Comparison of ENCODE assay signal across 1 cellular context in the genomic region with DNA sequence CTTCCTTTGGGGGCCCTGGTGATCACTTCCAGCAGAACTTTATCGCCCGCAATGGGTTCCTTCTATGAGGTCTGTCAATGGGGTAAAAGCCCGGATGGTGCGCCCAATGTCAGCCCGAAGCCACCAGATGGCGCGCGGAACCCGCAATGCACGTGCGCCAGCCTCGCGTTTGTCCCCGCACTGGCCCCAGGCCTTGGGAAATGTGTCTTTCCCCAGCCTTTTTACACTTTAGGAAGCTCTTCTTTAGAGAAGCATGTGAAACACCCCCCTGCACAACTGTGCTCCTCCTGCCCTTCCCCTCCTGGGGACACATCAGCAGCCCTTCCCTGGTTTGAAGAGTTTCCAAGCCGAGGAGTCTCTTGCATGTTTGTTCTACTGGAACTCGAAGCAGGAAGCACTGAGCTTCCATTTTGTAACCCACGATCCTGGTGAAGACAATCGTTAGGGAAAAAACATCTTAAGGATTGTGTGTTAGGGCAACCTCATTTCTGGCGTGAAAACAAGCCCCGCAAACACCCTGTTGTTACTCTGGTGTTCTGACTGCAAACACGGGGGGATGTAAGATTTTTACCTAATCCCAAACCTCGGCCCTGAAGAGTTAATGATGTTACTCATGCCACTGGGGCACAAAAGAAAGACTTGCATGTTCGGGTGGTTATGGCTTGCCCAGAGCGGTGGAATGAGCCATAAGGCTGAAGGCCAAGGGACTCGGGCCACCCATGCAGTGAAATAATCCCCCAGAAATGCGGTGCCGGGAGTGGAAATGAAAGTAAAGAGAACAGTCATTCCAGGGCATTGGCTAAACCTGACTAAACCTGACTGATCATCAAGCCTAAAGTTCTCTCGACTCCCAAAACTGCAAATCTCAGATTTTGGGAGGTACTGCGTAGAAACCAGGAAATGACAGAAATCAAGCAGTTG.
TF ChIP-seq lines count a peak whose summit lies in the region.

No MANE protein-coding gene starts in this region.

TF ChIP-seq in HepG2, 621 proteins besides CTCF, POLR2A, EP300 and RAD21 (continued from another document and continues in another):
- TF ChIP-seq, protein P1, sequence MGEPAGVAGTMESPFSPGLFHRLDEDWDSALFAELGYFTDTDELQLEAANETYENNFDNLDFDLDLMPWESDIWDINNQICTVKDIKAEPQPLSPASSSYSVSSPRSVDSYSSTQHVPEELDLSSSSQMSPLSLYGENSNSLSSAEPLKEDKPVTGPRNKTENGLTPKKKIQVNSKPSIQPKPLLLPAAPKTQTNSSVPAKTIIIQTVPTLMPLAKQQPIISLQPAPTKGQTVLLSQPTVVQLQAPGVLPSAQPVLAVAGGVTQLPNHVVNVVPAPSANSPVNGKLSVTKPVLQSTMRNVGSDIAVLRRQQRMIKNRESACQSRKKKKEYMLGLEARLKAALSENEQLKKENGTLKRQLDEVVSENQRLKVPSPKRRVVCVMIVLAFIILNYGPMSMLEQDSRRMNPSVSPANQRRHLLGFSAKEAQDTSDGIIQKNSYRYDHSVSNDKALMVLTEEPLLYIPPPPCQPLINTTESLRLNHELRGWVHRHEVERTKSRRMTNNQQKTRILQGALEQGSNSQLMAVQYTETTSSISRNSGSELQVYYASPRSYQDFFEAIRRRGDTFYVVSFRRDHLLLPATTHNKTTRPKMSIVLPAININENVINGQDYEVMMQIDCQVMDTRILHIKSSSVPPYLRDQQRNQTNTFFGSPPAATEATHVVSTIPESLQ (CRISPR knock-in tag; conservative IDR thresholded peaks at IDR 0.05): no peak
- TF ChIP-seq, protein P2, sequence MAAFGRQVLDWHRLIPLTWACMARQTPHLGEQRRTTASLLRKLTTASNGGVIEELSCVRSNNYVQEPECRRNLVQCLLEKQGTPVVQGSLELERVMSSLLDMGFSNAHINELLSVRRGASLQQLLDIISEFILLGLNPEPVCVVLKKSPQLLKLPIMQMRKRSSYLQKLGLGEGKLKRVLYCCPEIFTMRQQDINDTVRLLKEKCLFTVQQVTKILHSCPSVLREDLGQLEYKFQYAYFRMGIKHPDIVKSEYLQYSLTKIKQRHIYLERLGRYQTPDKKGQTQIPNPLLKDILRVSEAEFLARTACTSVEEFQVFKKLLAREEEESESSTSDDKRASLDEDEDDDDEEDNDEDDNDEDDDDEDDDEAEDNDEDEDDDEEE (CRISPR knock-in tag; IDR thresholded peaks at IDR 0.05): no peak
- TF ChIP-seq SMAD1 (CRISPR knock-in tag; IDR thresholded peaks at IDR 0.05; ENCODE audit: borderline replicate concordance, low read depth): no peak
- TF ChIP-seq MED13 (CRISPR knock-in tag; IDR thresholded peaks at IDR 0.05): no peak
- TF ChIP-seq MAFF (IDR thresholded peaks at IDR 0.05; ENCODE audit: low read depth, low read length): no peak
- no peak for TF ChIP-seq PPARG (CRISPR knock-in tag; conservative IDR thresholded peaks at IDR 0.05)
- TF ChIP-seq ZNF891 (CRISPR knock-in tag; IDR thresholded peaks at IDR 0.05): no peak
- no peak for TF ChIP-seq THYN1 (CRISPR knock-in tag; IDR thresholded peaks at IDR 0.05; ENCODE audit: borderline replicate concordance, low read depth)
- TF ChIP-seq, protein P3, sequence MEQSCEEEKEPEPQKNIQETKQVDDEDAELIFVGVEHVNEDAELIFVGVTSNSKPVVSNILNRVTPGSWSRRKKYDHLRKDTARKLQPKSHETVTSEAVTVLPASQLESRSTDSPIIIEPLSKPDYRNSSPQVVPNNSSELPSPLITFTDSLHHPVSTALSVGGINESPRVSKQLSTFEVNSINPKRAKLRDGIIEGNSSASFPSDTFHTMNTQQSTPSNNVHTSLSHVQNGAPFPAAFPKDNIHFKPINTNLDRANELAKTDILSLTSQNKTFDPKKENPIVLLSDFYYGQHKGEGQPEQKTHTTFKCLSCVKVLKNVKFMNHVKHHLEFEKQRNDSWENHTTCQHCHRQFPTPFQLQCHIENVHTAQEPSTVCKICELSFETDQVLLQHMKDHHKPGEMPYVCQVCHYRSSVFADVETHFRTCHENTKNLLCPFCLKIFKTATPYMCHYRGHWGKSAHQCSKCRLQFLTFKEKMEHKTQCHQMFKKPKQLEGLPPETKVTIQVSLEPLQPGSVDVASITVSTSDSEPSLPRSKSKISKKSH (CRISPR knock-in tag; IDR thresholded peaks at IDR 0.05; ENCODE audit: borderline replicate concordance): peak; percentile 30; the same call in 1 of the 2 replicates
- TF ChIP-seq SMYD3 (CRISPR knock-in tag; IDR thresholded peaks at IDR 0.05): peak; percentile 54; the same call in 1 of the 2 replicates
- TF ChIP-seq SRSF9 (IDR thresholded peaks at IDR 0.05; ENCODE audit: borderline replicate concordance, insufficient read depth, low read depth, low read length, poor library complexity, severe bottlenecking): no peak
- no peak for TF ChIP-seq SP2 (CRISPR knock-in tag; IDR thresholded peaks at IDR 0.05)
- TF ChIP-seq, protein P4, sequence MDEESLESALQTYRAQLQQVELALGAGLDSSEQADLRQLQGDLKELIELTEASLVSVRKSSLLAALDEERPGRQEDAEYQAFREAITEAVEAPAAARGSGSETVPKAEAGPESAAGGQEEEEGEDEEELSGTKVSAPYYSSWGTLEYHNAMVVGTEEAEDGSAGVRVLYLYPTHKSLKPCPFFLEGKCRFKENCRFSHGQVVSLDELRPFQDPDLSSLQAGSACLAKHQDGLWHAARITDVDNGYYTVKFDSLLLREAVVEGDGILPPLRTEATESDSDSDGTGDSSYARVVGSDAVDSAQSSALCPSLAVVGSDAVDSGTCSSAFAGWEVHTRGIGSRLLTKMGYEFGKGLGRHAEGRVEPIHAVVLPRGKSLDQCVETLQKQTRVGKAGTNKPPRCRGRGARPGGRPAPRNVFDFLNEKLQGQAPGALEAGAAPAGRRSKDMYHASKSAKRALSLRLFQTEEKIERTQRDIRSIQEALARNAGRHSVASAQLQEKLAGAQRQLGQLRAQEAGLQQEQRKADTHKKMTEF (CRISPR knock-in tag; IDR thresholded peaks at IDR 0.05): peak; percentile 72; the same call in 1 of the 2 replicates
- TF ChIP-seq ATF7 (IDR thresholded peaks at IDR 0.05): no peak
- no peak for TF ChIP-seq ATF7 (CRISPR knock-in tag; IDR thresholded peaks at IDR 0.05)
- TF ChIP-seq, protein P5, sequence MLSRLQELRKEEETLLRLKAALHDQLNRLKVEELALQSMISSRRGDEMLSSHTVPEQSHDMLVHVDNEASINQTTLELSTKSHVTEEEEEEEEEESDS (CRISPR knock-in tag; IDR thresholded peaks at IDR 0.05; ENCODE audit: borderline replicate concordance): no peak
- no peak for TF ChIP-seq ZNF180 (CRISPR knock-in tag; IDR thresholded peaks at IDR 0.05; ENCODE audit: borderline replicate concordance, low read depth)
- TF ChIP-seq, protein P6, sequence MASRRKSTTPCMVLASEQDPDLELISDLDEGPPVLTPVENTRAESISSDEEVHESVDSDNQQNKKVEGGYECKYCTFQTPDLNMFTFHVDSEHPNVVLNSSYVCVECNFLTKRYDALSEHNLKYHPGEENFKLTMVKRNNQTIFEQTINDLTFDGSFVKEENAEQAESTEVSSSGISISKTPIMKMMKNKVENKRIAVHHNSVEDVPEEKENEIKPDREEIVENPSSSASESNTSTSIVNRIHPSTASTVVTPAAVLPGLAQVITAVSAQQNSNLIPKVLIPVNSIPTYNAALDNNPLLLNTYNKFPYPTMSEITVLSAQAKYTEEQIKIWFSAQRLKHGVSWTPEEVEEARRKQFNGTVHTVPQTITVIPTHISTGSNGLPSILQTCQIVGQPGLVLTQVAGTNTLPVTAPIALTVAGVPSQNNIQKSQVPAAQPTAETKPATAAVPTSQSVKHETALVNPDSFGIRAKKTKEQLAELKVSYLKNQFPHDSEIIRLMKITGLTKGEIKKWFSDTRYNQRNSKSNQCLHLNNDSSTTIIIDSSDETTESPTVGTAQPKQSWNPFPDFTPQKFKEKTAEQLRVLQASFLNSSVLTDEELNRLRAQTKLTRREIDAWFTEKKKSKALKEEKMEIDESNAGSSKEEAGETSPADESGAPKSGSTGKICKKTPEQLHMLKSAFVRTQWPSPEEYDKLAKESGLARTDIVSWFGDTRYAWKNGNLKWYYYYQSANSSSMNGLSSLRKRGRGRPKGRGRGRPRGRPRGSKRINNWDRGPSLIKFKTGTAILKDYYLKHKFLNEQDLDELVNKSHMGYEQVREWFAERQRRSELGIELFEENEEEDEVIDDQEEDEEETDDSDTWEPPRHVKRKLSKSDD (CRISPR knock-in tag; IDR thresholded peaks at IDR 0.05; ENCODE audit: low read depth): no peak
- no peak for TF ChIP-seq HCFC1 (IDR thresholded peaks at IDR 0.05; ENCODE audit: low read depth, low read length)
- no peak for TF ChIP-seq ZNF354B (CRISPR knock-in tag; IDR thresholded peaks at IDR 0.05)
- TF ChIP-seq, protein P7, sequence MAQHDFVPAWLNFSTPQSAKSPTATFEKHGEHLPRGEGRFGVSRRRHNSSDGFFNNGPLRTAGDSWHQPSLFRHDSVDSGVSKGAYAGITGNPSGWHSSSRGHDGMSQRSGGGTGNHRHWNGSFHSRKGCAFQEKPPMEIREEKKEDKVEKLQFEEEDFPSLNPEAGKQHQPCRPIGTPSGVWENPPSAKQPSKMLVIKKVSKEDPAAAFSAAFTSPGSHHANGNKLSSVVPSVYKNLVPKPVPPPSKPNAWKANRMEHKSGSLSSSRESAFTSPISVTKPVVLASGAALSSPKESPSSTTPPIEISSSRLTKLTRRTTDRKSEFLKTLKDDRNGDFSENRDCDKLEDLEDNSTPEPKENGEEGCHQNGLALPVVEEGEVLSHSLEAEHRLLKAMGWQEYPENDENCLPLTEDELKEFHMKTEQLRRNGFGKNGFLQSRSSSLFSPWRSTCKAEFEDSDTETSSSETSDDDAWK (CRISPR knock-in tag; IDR thresholded peaks at IDR 0.05): no peak
- peak; percentile 71; the same call in 1 of the 2 replicates for TF ChIP-seq MYC (CRISPR knock-in tag; IDR thresholded peaks at IDR 0.05; ENCODE audit: borderline replicate concordance)
- TF ChIP-seq, protein P8, sequence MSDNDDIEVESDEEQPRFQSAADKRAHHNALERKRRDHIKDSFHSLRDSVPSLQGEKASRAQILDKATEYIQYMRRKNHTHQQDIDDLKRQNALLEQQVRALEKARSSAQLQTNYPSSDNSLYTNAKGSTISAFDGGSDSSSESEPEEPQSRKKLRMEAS (IDR thresholded peaks at IDR 0.05): peak; percentile 93
- no peak for TF ChIP-seq KDM6A (CRISPR knock-in tag; IDR thresholded peaks at IDR 0.05; ENCODE audit: low read depth)
- TF ChIP-seq, protein P9, sequence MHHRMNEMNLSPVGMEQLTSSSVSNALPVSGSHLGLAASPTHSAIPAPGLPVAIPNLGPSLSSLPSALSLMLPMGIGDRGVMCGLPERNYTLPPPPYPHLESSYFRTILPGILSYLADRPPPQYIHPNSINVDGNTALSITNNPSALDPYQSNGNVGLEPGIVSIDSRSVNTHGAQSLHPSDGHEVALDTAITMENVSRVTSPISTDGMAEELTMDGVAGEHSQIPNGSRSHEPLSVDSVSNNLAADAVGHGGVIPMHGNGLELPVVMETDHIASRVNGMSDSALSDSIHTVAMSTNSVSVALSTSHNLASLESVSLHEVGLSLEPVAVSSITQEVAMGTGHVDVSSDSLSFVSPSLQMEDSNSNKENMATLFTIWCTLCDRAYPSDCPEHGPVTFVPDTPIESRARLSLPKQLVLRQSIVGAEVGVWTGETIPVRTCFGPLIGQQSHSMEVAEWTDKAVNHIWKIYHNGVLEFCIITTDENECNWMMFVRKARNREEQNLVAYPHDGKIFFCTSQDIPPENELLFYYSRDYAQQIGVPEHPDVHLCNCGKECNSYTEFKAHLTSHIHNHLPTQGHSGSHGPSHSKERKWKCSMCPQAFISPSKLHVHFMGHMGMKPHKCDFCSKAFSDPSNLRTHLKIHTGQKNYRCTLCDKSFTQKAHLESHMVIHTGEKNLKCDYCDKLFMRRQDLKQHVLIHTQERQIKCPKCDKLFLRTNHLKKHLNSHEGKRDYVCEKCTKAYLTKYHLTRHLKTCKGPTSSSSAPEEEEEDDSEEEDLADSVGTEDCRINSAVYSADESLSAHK (CRISPR knock-in tag; IDR thresholded peaks at IDR 0.05; ENCODE audit: borderline replicate concordance): no peak; the same call in 1 of the 2 replicates
- no peak for TF ChIP-seq FOSL1 (CRISPR knock-in tag; IDR thresholded peaks at IDR 0.05; ENCODE audit: borderline replicate concordance)
- no peak for TF ChIP-seq ZNF460 (CRISPR knock-in tag; IDR thresholded peaks at IDR 0.05; ENCODE audit: borderline replicate concordance)
- no peak for TF ChIP-seq MBD4 (IDR thresholded peaks at IDR 0.05; ENCODE audit: borderline replicate concordance, low read length)
- TF ChIP-seq, protein P10, sequence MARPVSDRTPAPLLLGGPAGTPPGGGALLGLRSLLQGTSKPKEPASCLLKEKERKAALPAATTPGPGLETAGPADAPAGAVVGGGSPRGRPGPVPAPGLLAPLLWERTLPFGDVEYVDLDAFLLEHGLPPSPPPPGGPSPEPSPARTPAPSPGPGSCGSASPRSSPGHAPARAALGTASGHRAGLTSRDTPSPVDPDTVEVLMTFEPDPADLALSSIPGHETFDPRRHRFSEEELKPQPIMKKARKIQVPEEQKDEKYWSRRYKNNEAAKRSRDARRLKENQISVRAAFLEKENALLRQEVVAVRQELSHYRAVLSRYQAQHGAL (CRISPR knock-in tag; IDR thresholded peaks at IDR 0.05; ENCODE audit: not compliant biosample characterization): no peak
- no peak for TF ChIP-seq RFX5 (IDR thresholded peaks at IDR 0.05; ENCODE audit: low read depth, low read length)
- TF ChIP-seq, protein P11, sequence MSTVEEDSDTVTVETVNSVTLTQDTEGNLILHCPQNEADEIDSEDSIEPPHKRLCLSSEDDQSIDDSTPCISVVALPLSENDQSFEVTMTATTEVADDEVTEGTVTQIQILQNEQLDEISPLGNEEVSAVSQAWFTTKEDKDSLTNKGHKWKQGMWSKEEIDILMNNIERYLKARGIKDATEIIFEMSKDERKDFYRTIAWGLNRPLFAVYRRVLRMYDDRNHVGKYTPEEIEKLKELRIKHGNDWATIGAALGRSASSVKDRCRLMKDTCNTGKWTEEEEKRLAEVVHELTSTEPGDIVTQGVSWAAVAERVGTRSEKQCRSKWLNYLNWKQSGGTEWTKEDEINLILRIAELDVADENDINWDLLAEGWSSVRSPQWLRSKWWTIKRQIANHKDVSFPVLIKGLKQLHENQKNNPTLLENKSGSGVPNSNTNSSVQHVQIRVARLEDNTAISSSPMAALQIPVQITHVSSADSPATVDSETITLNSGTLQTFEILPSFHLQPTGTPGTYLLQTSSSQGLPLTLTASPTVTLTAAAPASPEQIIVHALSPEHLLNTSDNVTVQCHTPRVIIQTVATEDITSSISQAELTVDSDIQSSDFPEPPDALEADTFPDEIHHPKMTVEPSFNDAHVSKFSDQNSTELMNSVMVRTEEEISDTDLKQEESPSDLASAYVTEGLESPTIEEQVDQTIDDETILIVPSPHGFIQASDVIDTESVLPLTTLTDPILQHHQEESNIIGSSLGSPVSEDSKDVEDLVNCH (CRISPR knock-in tag; IDR thresholded peaks at IDR 0.05): no peak
- no peak for TF ChIP-seq ZNF746 (CRISPR knock-in tag; IDR thresholded peaks at IDR 0.05)
- no peak for TF ChIP-seq ZNF670 (CRISPR knock-in tag; IDR thresholded peaks at IDR 0.05; ENCODE audit: borderline replicate concordance)
- no peak for TF ChIP-seq ZNF619 (CRISPR knock-in tag; IDR thresholded peaks at IDR 0.05)
- TF ChIP-seq, protein P12, sequence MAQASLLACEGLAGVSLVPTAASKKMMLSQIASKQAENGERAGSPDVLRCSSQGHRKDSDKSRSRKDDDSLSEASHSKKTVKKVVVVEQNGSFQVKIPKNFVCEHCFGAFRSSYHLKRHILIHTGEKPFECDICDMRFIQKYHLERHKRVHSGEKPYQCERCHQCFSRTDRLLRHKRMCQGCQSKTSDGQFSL (CRISPR knock-in tag; IDR thresholded peaks at IDR 0.05): no peak
